In genomic region chr18:77377813-77378212, GRCh38 we compare ENCODE assay signal across 33 cellular contexts.
"Had no signal": no experiment of that assay in that cellular context is flagged by ENCODE, and none has a peak within 500 bp of the region (broad histone marks: within the 10 kb centered on the region; RNA-seq: fewer than 3 reads in every experiment).

No MANE protein-coding gene starts in this region.

- H3K4me1 ChIP-seq: ascending aorta, Peyer's patch, SJSA1 had no signal

- H3K27ac ChIP-seq: ascending aorta, Peyer's patch, SJSA1 had no signal

- H3K4me3 ChIP-seq: ascending aorta, MG63, Peyer's patch, SJSA1 had no signal

- H3K36me3 ChIP-seq: ascending aorta, MG63, Peyer's patch, SJSA1 had no signal

- H3K36me3 Mint-ChIP-seq: activated CD4-positive, alpha-beta memory T cell treated with anti-CD3 and anti-CD28 coated beads for 36 hours; activated naive CD8-positive, alpha-beta T cell treated with anti-CD3 and anti-CD28 coated beads for 36 hours had no signal

- H3K9me3 ChIP-seq: ascending aorta, MG63, Peyer's patch, SJSA1, SK-N-SH had no signal

- ATAC-seq: activated T-cell treated with anti-CD3 and anti-CD28 coated beads, Interleukin-2, amount 50 U/mL, for 4 hours had no signal

- H3K9me3 Mint-ChIP-seq: activated B cell treated with CpG ODN at 0.5 μM for 24 hours; activated CD4-positive, alpha-beta memory T cell treated with anti-CD3 and anti-CD28 coated beads for 36 hours; activated naive CD8-positive, alpha-beta T cell treated with anti-CD3 and anti-CD28 coated beads for 36 hours; activated T-cell treated with anti-CD3 and anti-CD28 coated beads, Interleukin-2, amount 50 U/mL, for 4 hours; T-helper 1 cell treated with Interleukin-12 subunit alpha and Interleukin-12 subunit beta and Interleukin-4 antibody, amounts not matched to agents 30 μg/mL and 1 μg/mL, for 36 hours; T-helper 2 cell treated with Interferon-gamma antibody and Interleukin-4, amounts not matched to agents 5 μg/mL and 100 μg/mL, for 36 hours had no signal

- DNase-seq: activated B cell treated with CpG ODN at 0.5 μM for 24 hours; activated CD4-positive, alpha-beta memory T cell treated with anti-CD3 and anti-CD28 coated beads for 36 hours; activated CD4-positive, alpha-beta T cell treated with anti-CD3 and anti-CD28 coated beads for 4 hours; activated CD4-positive, alpha-beta T cell treated with anti-CD3 and anti-CD28 coated beads, Interleukin-2, amount 50 U/mL, for 1 hour; activated CD4-positive, CD25-positive, alpha-beta regulatory T cell treated with anti-CD3 and anti-CD28 coated beads, Interleukin-2, amount 50 U/mL, for 72 hours; activated CD8-positive, alpha-beta memory T cell treated with anti-CD3 and anti-CD28 coated beads, Interleukin-2, amount 50 U/mL, for 4 hours; activated effector memory CD4-positive, alpha-beta T cell treated with Interleukin-2 at 50 U/mL for 16 hours; activated naive CD4-positive, alpha-beta T cell treated with anti-CD3 and anti-CD28 coated beads, Interleukin-2, amount 50 U/mL, for 16 hours; activated naive CD8-positive, alpha-beta T cell treated with anti-CD3 and anti-CD28 coated beads for 36 hours; activated T-cell treated with anti-CD3 and anti-CD28 coated beads for 4 hours; activated T-cell treated with anti-CD3 and anti-CD28 coated beads, Interleukin-2, amount 50 U/mL, for 4 hours; amniotic stem cell; Kasumi-1; KG1; MG63; MV-4-11; NCI-H1092; NCI-H1436 treated with DMSO at 0.1 percent for 48 hours; NCI-H1694 treated with DMSO at 0.1 percent for 48 hours; NCI-H2029; NCI-H2107; NCI-H2171; NCI-H510A; NCI-H526; Peyer's patch; RPMI8226; SHP77 treated with DMSO at 0.1 percent for 48 hours; SK-N-SH had no signal

- FAIRE-seq: TTC549 had no signal

- H3K4me3 Mint-ChIP-seq: activated B cell treated with CpG ODN at 0.5 μM for 24 hours; activated CD4-positive, alpha-beta memory T cell treated with anti-CD3 and anti-CD28 coated beads for 36 hours; activated naive CD8-positive, alpha-beta T cell treated with anti-CD3 and anti-CD28 coated beads for 36 hours; activated T-cell treated with anti-CD3 and anti-CD28 coated beads, Interleukin-2, amount 50 U/mL, for 4 hours; T-helper 1 cell treated with Interleukin-12 subunit alpha and Interleukin-12 subunit beta and Interleukin-4 antibody, amounts not matched to agents 30 μg/mL and 1 μg/mL, for 36 hours; T-helper 2 cell treated with Interferon-gamma antibody and Interleukin-4, amounts not matched to agents 5 μg/mL and 100 μg/mL, for 36 hours had no signal

- H3K27ac Mint-ChIP-seq: activated B cell treated with CpG ODN at 0.5 μM for 24 hours; activated CD4-positive, alpha-beta memory T cell treated with anti-CD3 and anti-CD28 coated beads for 36 hours; activated naive CD8-positive, alpha-beta T cell treated with anti-CD3 and anti-CD28 coated beads for 36 hours; T-helper 1 cell treated with Interleukin-12 subunit alpha and Interleukin-12 subunit beta and Interleukin-4 antibody, amounts not matched to agents 30 μg/mL and 1 μg/mL, for 36 hours; T-helper 2 cell treated with Interferon-gamma antibody and Interleukin-4, amounts not matched to agents 5 μg/mL and 100 μg/mL, for 36 hours had no signal

- H3K4me1 Mint-ChIP-seq: activated B cell treated with CpG ODN at 0.5 μM for 24 hours; activated naive CD8-positive, alpha-beta T cell treated with anti-CD3 and anti-CD28 coated beads for 36 hours had no signal

- H3K27me3 ChIP-seq: ascending aorta, MG63, Peyer's patch, SJSA1 had no signal
